Comparison of ENCODE assay signal across 12 cellular contexts in the genomic region with DNA sequence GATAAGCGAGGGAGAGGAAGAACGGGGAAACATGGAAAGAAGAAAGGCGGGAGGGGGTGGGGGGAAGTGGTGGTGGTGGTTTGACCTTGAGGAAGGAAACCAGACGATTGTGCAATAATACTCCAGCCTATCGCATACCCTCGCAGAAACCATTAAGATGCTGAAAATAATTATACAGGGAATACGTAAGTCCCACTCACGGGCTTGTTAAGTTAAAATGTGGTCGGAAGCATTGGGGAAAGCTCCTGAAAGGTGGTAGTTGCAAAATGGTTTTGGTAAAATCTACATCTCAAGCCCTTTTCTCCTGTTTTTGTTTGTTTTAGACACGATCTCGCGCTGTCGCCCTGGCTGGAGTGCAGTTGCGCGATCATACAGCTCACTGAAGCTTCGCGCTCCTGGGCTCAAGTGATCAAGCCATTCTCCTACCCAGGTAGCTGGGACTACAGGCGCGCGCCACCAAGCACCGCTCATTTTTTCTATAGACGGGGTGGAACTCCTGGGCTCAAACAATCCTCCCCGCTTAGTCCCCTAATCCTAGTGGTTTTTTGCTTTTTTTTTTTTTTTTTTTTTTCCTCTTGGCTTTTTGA.
DNase-seq lines count a peak whose midpoint lies in the region; ATAC-seq and TF ChIP-seq lines count a peak whose summit lies in the region.
"Had no signal": no experiment of that assay in that cellular context is flagged by ENCODE, and none has a peak within 500 bp of the region (broad histone marks: within the 10 kb centered on the region; RNA-seq: fewer than 3 reads in every experiment).

No MANE protein-coding gene starts in this region.

- no peak for TF ChIP-seq CTCF in endothelial cell (IDR thresholded peaks at IDR 0.05; ENCODE audit: unreplicated experiment)

- H3K9me3 Mint-ChIP-seq in activated T-cell treated with anti-CD3 and anti-CD28 coated beads, Interleukin-2, amount 50 U/mL, for 24 hours, result peaks cover 8% of the 10 kb centered on the region
- H3K9me3 Mint-ChIP-seq in endothelial cell (ENCODE audit: unreplicated experiment), result no peaks in the 10 kb centered on the region

- H3K36me3 Mint-ChIP-seq in activated T-cell treated with anti-CD3 and anti-CD28 coated beads, Interleukin-2, amount 50 U/mL, for 24 hours (ENCODE audit: low read depth), result no peaks in the 10 kb centered on the region
- H3K36me3 Mint-ChIP-seq in endothelial cell (ENCODE audit: low read depth, unreplicated experiment), result no peaks in the 10 kb centered on the region

- H3K4me1 Mint-ChIP-seq in activated T-cell treated with anti-CD3 and anti-CD28 coated beads, Interleukin-2, amount 50 U/mL, for 24 hours (ENCODE audit: low read depth), result peaks cover 28% of the 10 kb centered on the region
- H3K4me1 Mint-ChIP-seq in endothelial cell (ENCODE audit: unreplicated experiment), result peaks cover 16% of the 10 kb centered on the region

- no peak for DNase-seq in activated T-cell treated with anti-CD3 and anti-CD28 coated beads, Interleukin-2, amount 50 U/mL, for 24 hours
- DNase-seq in activated T-cell treated with anti-CD3 and anti-CD28 coated beads for 4 hours (no peak), SIG-M5 treated with dmso at 0.1 percent for 504 hours (lab: John Stamatoyannopoulos, UW; ENCODE audit: unreplicated experiment) (peak; percentile 93), endothelial cell (ENCODE audit: low spot score) (peak; percentile 27), skeletal muscle cell (ENCODE audit: low read depth) (no peak)
- DNase-seq in stimulated activated CD8-positive, alpha-beta memory T cell treated with anti-CD3 and anti-CD28 coated beads, Interleukin-4, amount 100 ng/mL, for 48 hours, result no peak
- DNase-seq: activated CD4-positive, CD25-positive, alpha-beta regulatory T cell; NCI-H2029 treated with DMSO at 0.1 percent for 48 hours; upper lobe of right lung had no signal

- H3K4me3 ChIP-seq in skeletal muscle cell (ENCODE audit: low read depth, low read length), result peak overlapping the region; percentile 27
- H3K4me3 ChIP-seq: upper lobe of right lung had no signal

- H3K27me3 Mint-ChIP-seq in activated T-cell treated with anti-CD3 and anti-CD28 coated beads, Interleukin-2, amount 50 U/mL, for 24 hours, result peaks cover 84% of the 10 kb centered on the region
- H3K27me3 Mint-ChIP-seq in endothelial cell (ENCODE audit: unreplicated experiment), result peaks cover 5% of the 10 kb centered on the region

- peak overlapping the region; percentile 57 for H3K4me3 Mint-ChIP-seq in activated T-cell treated with anti-CD3 and anti-CD28 coated beads, Interleukin-2, amount 50 U/mL, for 24 hours
- H3K4me3 Mint-ChIP-seq in endothelial cell (ENCODE audit: unreplicated experiment), result peak overlapping the region; percentile 85
- H3K4me3 Mint-ChIP-seq: dendritic cell treated with granulocyte-macrophage colony-stimulating factor and Interleukin-4, amounts not matched to agents 40 ng/mL and 50 ng/mL, for 4 days had no signal

- ATAC-seq in HG03175 (IDR thresholded peaks at IDR 0.05; ENCODE audit: unreplicated experiment), result no peak
- ATAC-seq in GM21423 (IDR thresholded peaks at IDR 0.05; ENCODE audit: unreplicated experiment), result no peak
- ATAC-seq: upper lobe of right lung had no signal

- H3K27ac Mint-ChIP-seq in activated T-cell treated with anti-CD3 and anti-CD28 coated beads, Interleukin-2, amount 50 U/mL, for 24 hours, result no peak overlapping the region
- H3K27ac Mint-ChIP-seq in endothelial cell (ENCODE audit: unreplicated experiment), result no peak overlapping the region
- H3K27ac Mint-ChIP-seq: dendritic cell treated with granulocyte-macrophage colony-stimulating factor and Interleukin-4, amounts not matched to agents 40 ng/mL and 50 ng/mL, for 4 days had no signal

Comparison
In these comparisons a context has a peak if more than half of its experiments do, and no peak if none do; other contexts are left out.
1. DNase-seq: peak in SIG-M5 treated with dmso at 0.1 percent for 504 hours (single experiment) and endothelial cell (single experiment); none in activated T-cell treated with anti-CD3 and anti-CD28 coated beads, Interleukin-2, amount 50 U/mL, for 24 hours (single experiment), activated T-cell treated with anti-CD3 and anti-CD28 coated beads for 4 hours (single experiment), skeletal muscle cell (single experiment) and stimulated activated CD8-positive, alpha-beta memory T cell treated with anti-CD3 and anti-CD28 coated beads, Interleukin-4, amount 100 ng/mL, for 48 hours (single experiment).